9 cellular contexts compared by ENCODE assay signal in the genomic region with DNA sequence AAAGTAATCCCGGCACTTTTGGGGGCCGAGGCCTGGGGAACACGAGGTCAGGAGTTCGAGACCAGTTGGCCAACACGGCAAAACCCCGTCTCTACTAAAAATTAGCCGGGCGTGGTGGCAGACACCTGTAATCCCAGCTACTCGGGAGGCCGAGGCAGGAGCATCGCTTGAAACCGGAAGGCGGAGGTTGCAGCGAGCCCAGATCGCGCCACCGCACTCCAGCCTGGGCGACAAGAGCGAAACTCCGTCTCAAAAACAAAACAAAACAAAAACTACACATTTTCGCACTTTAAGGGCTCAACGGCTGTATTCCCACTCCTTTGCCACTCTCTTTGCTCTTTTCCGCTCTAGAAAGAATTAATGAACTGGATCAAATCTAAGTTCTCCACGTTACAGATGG. TPM values are rescaled to one million over a fixed set of nuclear protein-coding genes. Genes with fewer than 3 reads are reported as not detected.
DNase-seq lines count a peak whose midpoint lies in the region; ATAC-seq and TF ChIP-seq lines count a peak whose summit lies in the region.
"Had no signal": no experiment of that assay in that cellular context is flagged by ENCODE, and none has a peak within 500 bp of the region (broad histone marks: within the 10 kb centered on the region; RNA-seq: fewer than 3 reads in every experiment).

No MANE protein-coding gene starts in this region.

- H3K9me2 ChIP-seq in SU-DHL-6 (replicated peaks; ENCODE audit: insufficient read depth, low read length): no peaks in the 10 kb centered on the region

- H3K4me1 ChIP-seq in fibroblast of lung (ENCODE audit: control insufficient read depth, extremely low read depth, insufficient read depth, low read length): peaks cover 2% of the 10 kb centered on the region
- no peaks in the 10 kb centered on the region for H3K4me1 ChIP-seq in rectal smooth muscle tissue (ENCODE audit: control insufficient read depth, insufficient read depth, low read length)

- H4K20me1 ChIP-seq in SU-DHL-6 (ENCODE audit: low read depth, low read length): no peaks in the 10 kb centered on the region
- no peaks in the 10 kb centered on the region for H4K20me1 ChIP-seq in fibroblast of lung (ENCODE audit: control insufficient read depth, extremely low read depth, insufficient read depth, low read length)

- TF ChIP-seq CTCF in SU-DHL-6 (IDR thresholded peaks at IDR 0.05; ENCODE audit: insufficient read depth, low read length, poor library complexity, severe bottlenecking) (no peak), fibroblast of lung (conservative IDR thresholded peaks at IDR 0.05 in 1 of 2, IDR thresholded peaks at IDR 0.05 in 1 of 2; ENCODE audit: low read depth in 1 of 2, low read length in 2 of 2) (no peak)

- peaks cover 21% of the 10 kb centered on the region for H3K36me3 ChIP-seq in SU-DHL-6 (ENCODE audit: low read length)
- H3K36me3 ChIP-seq in fibroblast of lung (ENCODE audit: control insufficient read depth, insufficient read depth, low read length): peaks cover 3% of the 10 kb centered on the region
- peaks cover 5% of the 10 kb centered on the region for H3K36me3 ChIP-seq in rectal smooth muscle tissue (ENCODE audit: control insufficient read depth, insufficient read depth, low read length)

- H2AFZ ChIP-seq in SU-DHL-6 (ENCODE audit: low read depth, low read length, severe bottlenecking): peak overlapping the region; percentile 92
- H2AFZ ChIP-seq in fibroblast of lung (ENCODE audit: low read length): peak overlapping the region; percentile 98

- H3K27me3 ChIP-seq in SU-DHL-6 (ENCODE audit: low read length) (no peaks in the 10 kb centered on the region), fibroblast of lung (ENCODE audit: control insufficient read depth, insufficient read depth, low read length) (no peaks in the 10 kb centered on the region), rectal smooth muscle tissue (ENCODE audit: control insufficient read depth, insufficient read depth, low read length) (no peaks in the 10 kb centered on the region)

- peak overlapping the region; percentile 94 for H3K4me2 ChIP-seq in SU-DHL-6 (ENCODE audit: low read depth, low read length, poor library complexity, severe bottlenecking)
- peak overlapping the region; percentile 92 for H3K4me2 ChIP-seq in fibroblast of lung (ENCODE audit: extremely low read depth, insufficient read depth, low read length)

- H3K9ac ChIP-seq in SU-DHL-6 (ENCODE audit: low read length) (peak overlapping the region; percentile 95), fibroblast of lung (ENCODE audit: insufficient read depth, low read length) (peak overlapping the region; percentile 98), rectal smooth muscle tissue (ENCODE audit: low read length) (peak overlapping the region; percentile 92)

- H3F3A ChIP-seq in SU-DHL-6 (ENCODE audit: insufficient read depth): peaks cover 4% of the 10 kb centered on the region; the same call in 1 of the 2 replicates

- H3K27ac ChIP-seq in SU-DHL-6 (ENCODE audit: low read depth, low read length) (peak overlapping the region; percentile 42; the same call in 1 of the 2 replicates), fibroblast of lung (ENCODE audit: insufficient read depth, low read length) (peak overlapping the region; percentile 99), rectal smooth muscle tissue (ENCODE audit: low read depth, low read length) (peak overlapping the region; percentile 93)

- H3K79me2 ChIP-seq in SU-DHL-6 (ENCODE audit: insufficient read depth, low read length): peaks cover 40% of the 10 kb centered on the region
- H3K79me2 ChIP-seq in fibroblast of lung (ENCODE audit: control insufficient read depth, insufficient read depth, low read length): peaks cover 20% of the 10 kb centered on the region

- H3K4me3 ChIP-seq in GM08714 (ENCODE audit: low read length) (peak overlapping the region; percentile 80), SU-DHL-6 (ENCODE audit: insufficient read depth, low read length, poor library complexity, severe bottlenecking) (peak overlapping the region; percentile 61), fibroblast of lung (replicated peaks in 1 of 4; ENCODE audit: control extremely low read depth in 1 of 4, insufficient read depth in 1 of 4, low read depth in 3 of 4, low read length in 4 of 4) (peak overlapping the region; percentile 74 to 95 (median 86)), rectal smooth muscle tissue (ENCODE audit: low read length) (peak overlapping the region; percentile 96)

- H3K9me3 ChIP-seq in SU-DHL-6 (ENCODE audit: insufficient read depth, low read length): no peaks in the 10 kb centered on the region
- H3K9me3 ChIP-seq in fibroblast of lung (ENCODE audit: control insufficient read depth, insufficient read depth, low read depth, low read length): no peaks in the 10 kb centered on the region

- no peak for DNase-seq in fibroblast of lung (ENCODE audit: low read depth in 2 of 2)
- DNase-seq in activated CD8-positive, alpha-beta memory T cell treated with anti-CD3 and anti-CD28 coated beads, Interleukin-2, amount 50 U/mL, for 48 hours: no peak
- DNase-seq in HuH-7.5 (ENCODE audit: low spot score): no peak

- no peak for ATAC-seq in HG03280 (IDR thresholded peaks at IDR 0.05; ENCODE audit: unreplicated experiment)
- no peak for ATAC-seq in GM18867 (IDR thresholded peaks at IDR 0.05; ENCODE audit: unreplicated experiment)

RNA-seq across cellular contexts. Expression of gene TRNT1, which starts 0.8 kb away (rescaled TPM):
- 27.5 and 27.7 TPM in 2 replicates for total RNA-seq in fibroblast of lung
- polyA plus RNA-seq in fibroblast of lung: 12.0 and 14.9 TPM in 2 replicates
- polyA plus RNA-seq in fibroblast of lung (2012): 13.8 and 16.2 TPM in 2 replicates
- 4.4 and 10.0 TPM in 2 replicates for polyA minus RNA-seq in fibroblast of lung (ENCODE audit: low replicate concordance)

RNA-seq across cellular contexts. Expression of gene IL5RA, which starts 15.8 kb away (rescaled TPM):
- not detected in 2 replicates for total RNA-seq in fibroblast of lung
- not detected in 2 replicates for polyA plus RNA-seq in fibroblast of lung
- polyA plus RNA-seq in fibroblast of lung (2012): not detected in 2 replicates
- not detected in 2 replicates for polyA minus RNA-seq in fibroblast of lung (ENCODE audit: low replicate concordance)
- total RNA-seq: myocyte had no signal

RNA-seq across cellular contexts. Expression of gene CRBN, which starts 53.5 kb away (rescaled TPM):
- total RNA-seq in fibroblast of lung: 67.4 and 87.1 TPM in 2 replicates
- polyA plus RNA-seq in fibroblast of lung: 30.5 and 32.1 TPM in 2 replicates
- polyA plus RNA-seq in fibroblast of lung (2012): 18.2 and 19.1 TPM in 2 replicates
- 2.7 and 14.3 TPM in 2 replicates for polyA minus RNA-seq in fibroblast of lung (ENCODE audit: low replicate concordance)

Comparison
In these comparisons a context has a peak if more than half of its experiments do, and no peak if none do; other contexts are left out.
1. H3K27ac ChIP-seq: peak in every context shown above with its lines; median percentile 99 in fibroblast of lung; 93 in rectal smooth muscle tissue; 42 in SU-DHL-6.